In the genomic region with DNA sequence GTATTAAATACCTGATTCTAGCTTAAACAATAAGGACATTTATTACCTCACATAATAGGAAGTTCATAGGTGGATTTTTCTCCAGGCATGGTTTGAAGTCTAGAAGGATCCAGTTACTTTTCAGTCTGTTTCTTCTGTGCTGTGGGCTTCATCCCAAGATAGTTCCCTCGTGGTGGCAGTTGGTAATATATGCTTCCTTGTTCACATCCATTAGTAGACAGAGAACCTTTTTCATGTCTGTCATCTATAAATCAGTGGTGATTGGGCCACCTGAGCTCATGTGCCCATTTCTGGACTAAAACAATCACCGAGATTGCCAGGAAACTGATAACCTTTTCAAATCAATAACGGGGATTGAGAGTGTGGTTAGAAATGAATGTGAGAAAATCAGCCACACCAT, we compare ENCODE assay signal across 17 cellular contexts.
DNase-seq lines count a peak whose midpoint lies in the region; ATAC-seq, FAIRE-seq and TF ChIP-seq lines count a peak whose summit lies in the region.
"Had no signal": no experiment of that assay in that cellular context is flagged by ENCODE, and none has a peak within 500 bp of the region (broad histone marks: within the 10 kb centered on the region; RNA-seq: fewer than 3 reads in every experiment).

No MANE protein-coding gene starts in this region.

- intact Hi-C loops in heart left ventricle (cut with DNase I) (no loop called here), K562 (cut with micrococcal nuclease) (no loop called here)

- CTCF ChIA-PET in K562 (lab: Yijun Ruan, JAX; ENCODE audit: low intra/inter-chr PET ratio) = no interaction called here

- no peak overlapping the region for H4K8ac ChIP-seq in neuronal stem cell (ENCODE audit: low read depth, low read length)

- H3K9ac ChIP-seq in K562 (ENCODE audit: insufficient read depth in 1 of 2, low read depth in 2 of 2, low read length in 2 of 2) = no peak overlapping the region
- no peak overlapping the region for H3K9ac ChIP-seq in neuronal stem cell (ENCODE audit: low read depth, low read length, poor library complexity)

- H3K4me2 ChIP-seq in K562 (ENCODE audit: insufficient read depth, low read length) (no peak overlapping the region), neuronal stem cell (ENCODE audit: insufficient read depth, low read length, poor library complexity, severe bottlenecking) (no peak overlapping the region)

- H2BK5ac ChIP-seq in neuronal stem cell (ENCODE audit: low read length) = no peak overlapping the region

- H2AFZ ChIP-seq in K562 (ENCODE audit: low read depth, low read length) = no peak overlapping the region
- no peak overlapping the region for H2AFZ ChIP-seq in neuronal stem cell (ENCODE audit: low read length)

- no peak overlapping the region for H4K91ac ChIP-seq in neuronal stem cell (ENCODE audit: low read depth, low read length, poor library complexity)

- H3K27me3 ChIP-seq in cardiac muscle cell (no peaks in the 10 kb centered on the region), heart left ventricle (no peaks in the 10 kb centered on the region), K562 (ENCODE audit: control insufficient read depth in 2 of 2, insufficient read depth in 2 of 2, low read length in 2 of 2) (no peaks in the 10 kb centered on the region), neuronal stem cell (ENCODE audit: control insufficient read depth in 3 of 3, insufficient read depth in 3 of 3, low read depth in 1 of 3, low read length in 3 of 3) (no peaks in the 10 kb centered on the region)

- POLR2A ChIA-PET in K562 (lab: Yijun Ruan, JAX) = interaction anchor here (0.9 kb wide), 1 partner anchor 11 kb away, joined by 3 read pairs; no protein-coding TSS in a partner anchor

- H3K23ac ChIP-seq in neuronal stem cell (ENCODE audit: low read depth, low read length, poor library complexity) = no peak overlapping the region

- H3K27ac ChIP-seq in cardiac muscle cell (peak overlapping the region; percentile 85), heart left ventricle (no peak overlapping the region), K562 (ENCODE audit: extremely low read depth, low read depth, low read length) (no peak overlapping the region), neuronal stem cell (replicated peaks; ENCODE audit: low read length) (no peak overlapping the region)
- H3K27ac ChIP-seq: 22Rv1 had no signal

- H2BK15ac ChIP-seq in neuronal stem cell (ENCODE audit: low read length) = no peak overlapping the region

- no peak overlapping the region for H3K18ac ChIP-seq in neuronal stem cell (ENCODE audit: low read length)

- peaks cover 21% of the 10 kb centered on the region for H4K20me1 ChIP-seq in K562 (replicated peaks; ENCODE audit: control insufficient read depth, insufficient read depth, low read length)

- H3K9me3 ChIP-seq in cardiac muscle cell (ENCODE audit: low read depth) (no peaks in the 10 kb centered on the region), heart left ventricle (peaks cover 0 to 24% (median 3%) of the 10 kb centered on the region in 12 donors), K562 (replicated peaks; ENCODE audit: control insufficient read depth, insufficient read depth, low read depth, low read length) (0 out of 2 replicates have a peak, but pooled peaks cover 1% of the 10 kb centered on the region), neuronal stem cell (replicated peaks in 1 of 2; ENCODE audit: control insufficient read depth in 2 of 2, insufficient read depth in 1 of 2, low read depth in 1 of 2, low read length in 2 of 2) (peaks cover 0 to 9% of the 10 kb centered on the region in 2 donors)
- H3K9me3 ChIP-seq: Caco-2 had no signal

- no peak for TF ChIP-seq EP300 in K562 (IDR thresholded peaks at IDR 0.05; ENCODE audit: low read length)

- H3K4me3 ChIP-seq in cardiac muscle cell (no peak overlapping the region), heart left ventricle (no peak overlapping the region), K562 (no peak overlapping the region), neuronal stem cell (ENCODE audit: low read length in 2 of 2) (no peak overlapping the region)
- H3K4me3 ChIP-seq: HAP-1 had no signal

- FAIRE-seq in K562 (lab: Jason Lieb, UNC) = no peak
- FAIRE-seq: GM19239, H1 had no signal

- TF ChIP-seq RAD21 in K562 (CRISPR knock-in tag; conservative IDR thresholded peaks at IDR 0.05 in 1 of 2, IDR thresholded peaks at IDR 0.05 in 1 of 2) = no peak

- TF ChIP-seq POLR2A in heart left ventricle (IDR thresholded peaks at IDR 0.05) (no peak), K562 (conservative IDR thresholded peaks at IDR 0.05) (no peak)

- in situ Hi-C loops in K562 (cut with MboI) = no loop called here

- H3K9me1 ChIP-seq in K562 (ENCODE audit: control insufficient read depth, insufficient read depth, low read length) = no peaks in the 10 kb centered on the region

- DNase-seq in cardiac muscle cell (ENCODE audit: low read depth in 1 of 2, low spot score in 1 of 2) (no peak), heart left ventricle (no peak), K562 (ENCODE audit: extremely low read depth in 1 of 4, low spot score in 3 of 4) (no peak), left kidney (ENCODE audit: low read depth, low spot score) (peak; percentile 12), neuronal stem cell (ENCODE audit: low spot score) (no peak)
- DNase-seq: Caco-2; CD8-positive, alpha-beta memory T cell; DND-41; GDM1; HFFc6; IMR-90 had no signal

- H2BK12ac ChIP-seq in neuronal stem cell (ENCODE audit: low read length) = no peak overlapping the region

- peaks cover 24% of the 10 kb centered on the region for H3K4me1 ChIP-seq in cardiac muscle cell (ENCODE audit: low read depth)
- peaks cover 0 to 20% (median 2%) of the 10 kb centered on the region in 12 donors for H3K4me1 ChIP-seq in heart left ventricle
- peaks cover 4 to 13% of the 10 kb centered on the region in 2 experiments; a peak in 3 of 5 replicates for H3K4me1 ChIP-seq in K562 (replicated peaks in 1 of 2; ENCODE audit: control insufficient read depth in 2 of 2, insufficient read depth in 2 of 2, low read length in 2 of 2)
- no peaks in the 10 kb centered on the region for H3K4me1 ChIP-seq in neuronal stem cell (ENCODE audit: control insufficient read depth in 2 of 2, insufficient read depth in 1 of 2, low read depth in 1 of 2, low read length in 2 of 2)
- H3K4me1 ChIP-seq: HAP-1 had no signal

- H3K4ac ChIP-seq in neuronal stem cell (ENCODE audit: low read length) = no peak overlapping the region

- 53 to 68% (median 56%) methylated on average over 3 of the region's 3 CpGs for WGBS in heart left ventricle, 4 donors
- WGBS in K562 (ENCODE audit: insufficient coverage, low coverage, missing lambda C conversion rate) = 33% methylated on average over 3 of the region's 3 CpGs
- WGBS in neuronal stem cell (ENCODE audit: extremely low coverage in 2 of 2, insufficient read length in 2 of 2, insufficient replicate concordance in 1 of 2), 2 donors = no CpG with 5 or more reads among the region's 3 CpGs

- no TSS peak for BruUV-seq in K562 (replicated peaks; lab: Mats Ljungman, UMichigan)

- TF ChIP-seq CTCF in cardiac muscle cell (IDR thresholded peaks at IDR 0.05; ENCODE audit: low read depth, low read length) (no peak), heart left ventricle (IDR thresholded peaks at IDR 0.05) (no peak), K562 (IDR thresholded peaks at IDR 0.05 in 2 of 3, conservative IDR thresholded peaks at IDR 0.05 in 1 of 3; ENCODE audit: insufficient read depth in 2 of 3, low read depth in 1 of 3, low read length in 3 of 3) (no peak)

- ATAC-seq in heart left ventricle = no peak
- 0 out of 3 replicates have a peak, but pooled peaks have one; percentile 57 for ATAC-seq in K562
- no peak for ATAC-seq in HG03025 (IDR thresholded peaks at IDR 0.05; ENCODE audit: low FRiP score, unreplicated experiment)
- ATAC-seq in GM19467 (IDR thresholded peaks at IDR 0.05; ENCODE audit: unreplicated experiment) = no peak

- H3K36me3 ChIP-seq in cardiac muscle cell (no peaks in the 10 kb centered on the region), heart left ventricle (peaks cover 0 to 5% (median 0%) of the 10 kb centered on the region in 9 donors), K562 (ENCODE audit: control insufficient read depth, insufficient read depth, low read length) (peaks cover under 1% of the 10 kb centered on the region; the same call in 1 of the 3 replicates), neuronal stem cell (replicated peaks in 1 of 2; ENCODE audit: control insufficient read depth in 2 of 2, insufficient read depth in 2 of 2, low read length in 2 of 2) (no peaks in the 10 kb centered on the region)
- H3K36me3 ChIP-seq: HAP-1 had no signal

- no peak overlapping the region for H3K14ac ChIP-seq in neuronal stem cell (ENCODE audit: low read length)

- no peak overlapping the region for H2BK120ac ChIP-seq in neuronal stem cell (ENCODE audit: low read depth, low read length)

- peaks cover 72% of the 10 kb centered on the region for H3K79me2 ChIP-seq in K562 (ENCODE audit: control insufficient read depth, insufficient read depth, low read length)

- no peaks in the 10 kb centered on the region for H3K79me1 ChIP-seq in neuronal stem cell (ENCODE audit: low read depth, low read length)

- no peak overlapping the region for H2AK5ac ChIP-seq in neuronal stem cell (ENCODE audit: low read depth, low read length)

TF ChIP-seq in K562, 482 proteins besides CTCF, POLR2A, EP300 and RAD21 (continues in another document):
- no peak for TF ChIP-seq ZNF274 (IDR thresholded peaks at IDR 0.05; ENCODE audit: borderline replicate concordance, low read depth, low read length)
- TF ChIP-seq MEF2D (tag; conservative IDR thresholded peaks at IDR 0.05; ENCODE audit: low read depth) = no peak
- TF ChIP-seq KDM2B (CRISPR knock-in tag; IDR thresholded peaks at IDR 0.05) = no peak
- TF ChIP-seq XRCC4 (IDR thresholded peaks at IDR 0.05; ENCODE audit: extremely low read depth, insufficient read depth, insufficient read length) = no peak
- TF ChIP-seq ZKSCAN8 (CRISPR knock-in tag; IDR thresholded peaks at IDR 0.05) = no peak
- no peak for TF ChIP-seq MTF1 (CRISPR knock-in tag; IDR thresholded peaks at IDR 0.05; ENCODE audit: borderline replicate concordance)
- TF ChIP-seq, protein P1, sequence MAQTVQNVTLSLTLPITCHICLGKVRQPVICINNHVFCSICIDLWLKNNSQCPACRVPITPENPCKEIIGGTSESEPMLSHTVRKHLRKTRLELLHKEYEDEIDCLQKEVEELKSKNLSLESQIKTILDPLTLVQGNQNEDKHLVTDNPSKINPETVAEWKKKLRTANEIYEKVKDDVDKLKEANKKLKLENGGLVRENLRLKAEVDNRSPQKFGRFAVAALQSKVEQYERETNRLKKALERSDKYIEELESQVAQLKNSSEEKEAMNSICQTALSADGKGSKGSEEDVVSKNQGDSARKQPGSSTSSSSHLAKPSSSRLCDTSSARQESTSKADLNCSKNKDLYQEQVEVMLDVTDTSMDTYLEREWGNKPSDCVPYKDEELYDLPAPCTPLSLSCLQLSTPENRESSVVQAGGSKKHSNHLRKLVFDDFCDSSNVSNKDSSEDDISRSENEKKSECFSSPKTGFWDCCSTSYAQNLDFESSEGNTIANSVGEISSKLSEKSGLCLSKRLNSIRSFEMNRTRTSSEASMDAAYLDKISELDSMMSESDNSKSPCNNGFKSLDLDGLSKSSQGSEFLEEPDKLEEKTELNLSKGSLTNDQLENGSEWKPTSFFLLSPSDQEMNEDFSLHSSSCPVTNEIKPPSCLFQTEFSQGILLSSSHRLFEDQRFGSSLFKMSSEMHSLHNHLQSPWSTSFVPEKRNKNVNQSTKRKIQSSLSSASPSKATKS (CRISPR knock-in tag; IDR thresholded peaks at IDR 0.05) = no peak
